22 cellular contexts compared by ENCODE assay signal in the genomic region with DNA sequence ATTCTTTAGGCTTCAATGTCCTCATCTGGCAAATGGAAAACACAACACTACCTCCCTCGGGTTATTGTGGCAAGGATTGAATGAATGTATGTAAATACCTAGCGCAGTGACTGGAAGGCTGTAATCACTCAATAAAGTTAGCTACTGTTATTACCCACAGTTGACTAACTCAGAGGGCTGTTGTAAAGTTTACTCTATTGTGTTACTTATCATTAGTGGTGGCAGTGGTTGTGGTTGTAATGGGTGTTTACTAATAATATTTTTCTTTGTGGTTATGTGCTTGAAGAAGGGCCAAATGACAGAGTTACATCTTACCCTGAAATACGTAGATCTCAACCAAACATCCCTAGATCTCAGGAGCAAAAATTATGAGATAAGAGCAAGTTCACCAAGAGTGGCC. TPM values are rescaled to one million over a fixed set of nuclear protein-coding genes. Genes with fewer than 3 reads are reported as not detected.
DNase-seq lines count a peak whose midpoint lies in the region; ATAC-seq and TF ChIP-seq lines count a peak whose summit lies in the region.
"Had no signal": no experiment of that assay in that cellular context is flagged by ENCODE, and none has a peak within 500 bp of the region (broad histone marks: within the 10 kb centered on the region; RNA-seq: fewer than 3 reads in every experiment).

No MANE protein-coding gene starts in this region.

- peak; percentile 36 for ATAC-seq in GM19463 (IDR thresholded peaks at IDR 0.05; ENCODE audit: unreplicated experiment)
- ATAC-seq in HG02938 (IDR thresholded peaks at IDR 0.05; ENCODE audit: unreplicated experiment): peak; percentile 38
- no peak for ATAC-seq in PC-3
- ATAC-seq: sciatic nerve, T-cell had no signal

- peak; percentile 49 for DNase-seq in PC-3
- DNase-seq in activated naive CD4-positive, alpha-beta T cell treated with anti-CD3 and anti-CD28 coated beads for 36 hours: no peak
- no peak for DNase-seq in SIG-M5 (lab: John Stamatoyannopoulos, UW)
- no peak for DNase-seq in NK-92 treated with Interleukin-12 subunit alpha and Interleukin-12 subunit beta, amount 100 ng/mL, for 24 hours (lab: John Stamatoyannopoulos, UW)
- no peak for DNase-seq in T-helper 9 cell
- DNase-seq: activated CD4-positive, alpha-beta T cell treated with anti-CD3 and anti-CD28 coated beads, Interleukin-2, amount 50 U/mL, for 4 hours; activated naive CD4-positive, alpha-beta T cell treated with anti-CD3 and anti-CD28 coated beads, Interleukin-2, amount 50 U/mL, for 16 hours; DMS 273 treated with DMSO at 0.1 percent for 48 hours; endodermal cell; GF-D8; NCI-H1694 treated with DMSO at 0.1 percent for 48 hours; NCI-H345; Right ventricle myocardium superior; stimulated activated naive CD4-positive, alpha-beta T cell treated with Interleukin-2 at 50 U/mL for 16 hours; T-cell had no signal

- no peaks in the 10 kb centered on the region for H3K9me3 ChIP-seq in BLaER1
- no peaks in the 10 kb centered on the region for H3K9me3 ChIP-seq in PC-3 (ENCODE audit: low read length)
- H3K9me3 ChIP-seq: tibial artery had no signal

- H3K27ac ChIP-seq in BLaER1 (no peak overlapping the region), PC-3 (ENCODE audit: low read length) (no peak overlapping the region)
- H3K27ac ChIP-seq: C4-2B, tibial artery had no signal

- intact Hi-C loops in PC-3 (cut with micrococcal nuclease): no loop called here
- intact Hi-C loops in activated naive CD4-positive, alpha-beta T cell treated with anti-CD3 and anti-CD28 coated beads for 36 hours (cut with micrococcal nuclease): no loop called here

- no peak for TF ChIP-seq CTCF in PC-3 (conservative IDR thresholded peaks at IDR 0.05; ENCODE audit: low read depth, low read length)

- H3K4me1 ChIP-seq in BLaER1 (peaks cover 32% of the 10 kb centered on the region), PC-3 (ENCODE audit: insufficient read depth, low read length) (peaks cover 47% of the 10 kb centered on the region)

- H3K27me3 ChIP-seq in BLaER1: no peaks in the 10 kb centered on the region
- no peaks in the 10 kb centered on the region for H3K27me3 ChIP-seq in PC-3 (ENCODE audit: low read length)
- H3K27me3 ChIP-seq: tibial artery had no signal

- no peaks in the 10 kb centered on the region for H3K36me3 Mint-ChIP-seq in activated naive CD4-positive, alpha-beta T cell treated with anti-CD3 and anti-CD28 coated beads for 36 hours (ENCODE audit: low read depth)
- H3K36me3 Mint-ChIP-seq: T-cell had no signal

- no peak overlapping the region for H3K4me3 Mint-ChIP-seq in activated naive CD4-positive, alpha-beta T cell treated with anti-CD3 and anti-CD28 coated beads for 36 hours
- H3K4me3 Mint-ChIP-seq: endodermal cell, T-cell had no signal

- H3K4me3 ChIP-seq in BLaER1: no peak overlapping the region
- H3K4me3 ChIP-seq in PC-3 (ENCODE audit: low read length): no peak overlapping the region
- H3K4me3 ChIP-seq: lung, tibial artery had no signal

- H3K4me2 ChIP-seq in BLaER1 (peak overlapping the region; percentile 45), PC-3 (ENCODE audit: low read length) (no peak overlapping the region)

- POLR2A ChIA-PET in PC-3 (lab: Charles Lee; ENCODE audit: unreplicated experiment): no interaction called here

- BruUV-seq in PC-3 (replicated peaks; lab: Mats Ljungman, UMichigan): no TSS peak

- no peaks in the 10 kb centered on the region for H3K36me3 ChIP-seq in BLaER1
- no peaks in the 10 kb centered on the region for H3K36me3 ChIP-seq in PC-3 (ENCODE audit: low read depth, low read length)
- H3K36me3 ChIP-seq: tibial artery had no signal

- no peak overlapping the region for H3K9ac ChIP-seq in BLaER1
- H3K9ac ChIP-seq in PC-3 (ENCODE audit: low read length): no peak overlapping the region

- H3K4me1 Mint-ChIP-seq in activated naive CD4-positive, alpha-beta T cell treated with anti-CD3 and anti-CD28 coated beads for 36 hours (ENCODE audit: low read depth): no peaks in the 10 kb centered on the region
- H3K4me1 Mint-ChIP-seq: T-cell had no signal

- no peaks in the 10 kb centered on the region for H3K9me3 Mint-ChIP-seq in activated naive CD4-positive, alpha-beta T cell treated with anti-CD3 and anti-CD28 coated beads for 36 hours
- H3K9me3 Mint-ChIP-seq: endodermal cell, T-cell had no signal

- CTCF ChIA-PET in PC-3 (lab: Charles Lee): no interaction called here
- CTCF ChIA-PET in activated naive CD4-positive, alpha-beta T cell treated with anti-CD3 and anti-CD28 coated beads for 36 hours (lab: Charles Lee): interaction anchor here (0.6 kb wide), 1 partner anchor 557 kb away, joined by 3 read pairs; no protein-coding TSS in a partner anchor

- H3F3A ChIP-seq in PC-3 (ENCODE audit: low read length, unreplicated experiment): no peaks in the 10 kb centered on the region

- no peaks in the 10 kb centered on the region for H3K27me3 Mint-ChIP-seq in activated naive CD4-positive, alpha-beta T cell treated with anti-CD3 and anti-CD28 coated beads for 36 hours (ENCODE audit: low read depth)

- no peak overlapping the region for H3K27ac Mint-ChIP-seq in activated naive CD4-positive, alpha-beta T cell treated with anti-CD3 and anti-CD28 coated beads for 36 hours
- H3K27ac Mint-ChIP-seq: endodermal cell, T-cell had no signal

- no peak overlapping the region for H2AFZ ChIP-seq in PC-3 (ENCODE audit: low read length)

- H3K79me2 ChIP-seq in PC-3 (ENCODE audit: low read length): no peaks in the 10 kb centered on the region

- no peaks in the 10 kb centered on the region for H3K9me2 ChIP-seq in PC-3 (replicated peaks; ENCODE audit: low read length)

- H4K20me1 ChIP-seq in BLaER1: no peaks in the 10 kb centered on the region
- no peaks in the 10 kb centered on the region for H4K20me1 ChIP-seq in PC-3 (ENCODE audit: low read length)

RNA-seq across cellular contexts. Expression of gene PXDC1, which starts 42.0 kb away (rescaled TPM):
- total RNA-seq in PC-3 (2014; rRNA removed): 46.2 and 59.8 TPM in 2 replicates
- under 1 TPM; 0.17 to 0.36 TPM for total RNA-seq in activated naive CD4-positive, alpha-beta T cell treated with anti-CD3 and anti-CD28 coated beads for 36 hours

RNA-seq across cellular contexts. Expression of gene FAM50B, which starts 55.6 kb away (rescaled TPM):
- 8.3 and 10.2 TPM in 2 replicates for total RNA-seq in PC-3 (2014; rRNA removed)
- 1 to 10 TPM; 4.4 to 5.1 TPM for total RNA-seq in activated naive CD4-positive, alpha-beta T cell treated with anti-CD3 and anti-CD28 coated beads for 36 hours

Comparison
In these comparisons a context has a peak if more than half of its experiments do, and no peak if none do; other contexts are left out.
1. RNA of gene PXDC1, which starts 42.0 kb away (total RNA-seq): 46.2 to 59.8 TPM in PC-3; 0.17 to 0.36 TPM in activated naive CD4-positive, alpha-beta T cell treated with anti-CD3 and anti-CD28 coated beads for 36 hours; every median in the first group is over 10 times any median in the second.